8 cellular contexts compared by ENCODE assay signal in genomic region chr14:88823968-88824313, GRCh38. TPM values are rescaled to one million over a fixed set of nuclear protein-coding genes. Genes with fewer than 3 reads are reported as not detected.
DNase-seq lines count a peak whose midpoint lies in the region; ATAC-seq and TF ChIP-seq lines count a peak whose summit lies in the region.

No MANE protein-coding gene starts in this region.

- peak overlapping the region; percentile 99 for H2AFZ ChIP-seq in GM23248

- peak overlapping the region; percentile 94 for H3K9ac ChIP-seq in GM23248

- peak overlapping the region; percentile 96 for H3K27ac Mint-ChIP-seq in CD4-positive, alpha-beta T cell
- peak overlapping the region; percentile 99 for H3K27ac Mint-ChIP-seq in stimulated activated memory B cell treated with anti-CD40 and anti-IgM and Interleukin-4, amounts not matched to agents 10 μg/mL and 1 μg/mL and 100 μg/mL, for 72 hours

- H3K4me3 ChIP-seq in GM23248 (peak overlapping the region; percentile 92), RWPE2 (ENCODE audit: severe bottlenecking) (peak overlapping the region; percentile 50)

- CTCF ChIA-PET in CD4-positive, alpha-beta T cell (lab: Charles Lee), result interaction anchor here (1.3 kb wide), 1 partner anchor 15 kb away, joined by 4 read pairs; no protein-coding TSS in a partner anchor

- no peaks in the 10 kb centered on the region for H3K36me3 Mint-ChIP-seq in CD4-positive, alpha-beta T cell (ENCODE audit: low read depth)
- no peaks in the 10 kb centered on the region for H3K36me3 Mint-ChIP-seq in stimulated activated memory B cell treated with anti-CD40 and anti-IgM and Interleukin-4, amounts not matched to agents 10 μg/mL and 1 μg/mL and 100 μg/mL, for 72 hours

- peak overlapping the region; percentile 92 for H3K4me2 ChIP-seq in GM23248 (ENCODE audit: unreplicated experiment)

- H3K27ac ChIP-seq in CD4-positive, alpha-beta T cell (ENCODE audit: low read depth, low read length), result peak overlapping the region; percentile 56
- H3K27ac ChIP-seq in GM23248, result peak overlapping the region; percentile 93
- peak overlapping the region; percentile 56 for H3K27ac ChIP-seq in RWPE2 (ENCODE audit: poor library complexity, severe bottlenecking)
- peak overlapping the region; percentile 98 for H3K27ac ChIP-seq in foreskin keratinocyte

- DNase-seq in CD4-positive, alpha-beta T cell, result no peak
- DNase-seq in GM23248 (no peak), RWPE2 (ENCODE audit: low spot score) (no peak), foreskin keratinocyte (no peak), amniotic stem cell (lab: John Stamatoyannopoulos, UW) (no peak), LoVo (ENCODE audit: low spot score) (no peak), AG20443 (ENCODE audit: low spot score) (no peak)

- peaks cover 7% of the 10 kb centered on the region for H3K4me1 Mint-ChIP-seq in CD4-positive, alpha-beta T cell (ENCODE audit: low read depth)
- peaks cover 9% of the 10 kb centered on the region for H3K4me1 Mint-ChIP-seq in stimulated activated memory B cell treated with anti-CD40 and anti-IgM and Interleukin-4, amounts not matched to agents 10 μg/mL and 1 μg/mL and 100 μg/mL, for 72 hours

- no peaks in the 10 kb centered on the region for H3K27me3 ChIP-seq in CD4-positive, alpha-beta T cell (ENCODE audit: control insufficient read depth, insufficient read depth, low read length)
- H3K27me3 ChIP-seq in GM23248 (replicated peaks; ENCODE audit: insufficient read depth), result no peaks in the 10 kb centered on the region
- H3K27me3 ChIP-seq in RWPE2 (ENCODE audit: insufficient read depth, poor library complexity, severe bottlenecking), result no peaks in the 10 kb centered on the region
- no peaks in the 10 kb centered on the region for H3K27me3 ChIP-seq in foreskin keratinocyte

- 1% methylated on average over 9 of the region's 9 CpGs for WGBS in GM23248 (ENCODE audit: low coverage in 1 of 2, low lambda C conversion rate in 2 of 2, missing lambda C conversion rate in 2 of 2), 2 experiments

- POLR2A ChIA-PET in CD4-positive, alpha-beta T cell (lab: Charles Lee), result interaction anchor here (1.2 to 2.0 kb wide), 4 partner anchors 10 to 32 kb away, joined by 4 to 20 read pairs (median 6); partner anchors contain the start of gene EML5

- no peaks in the 10 kb centered on the region; the same call in 1 of the 2 replicates for H3F3A ChIP-seq in GM23248 (ENCODE audit: insufficient read depth)

- in situ Hi-C loops in GM23248 (cut with MboI), result no loop called here

- no peak for ATAC-seq in CD4-positive, alpha-beta T cell (ENCODE audit: poor library complexity)
- ATAC-seq in RWPE2 (ENCODE audit: low read depth) (no peak), foreskin keratinocyte (peak; percentile 0)
- ATAC-seq in stimulated activated memory B cell treated with anti-CD40 and anti-IgM and Interleukin-4, amounts not matched to agents 10 μg/mL and 1 μg/mL and 100 μg/mL, for 72 hours, result no peak

- intact Hi-C loops in CD4-positive, alpha-beta T cell (cut with DNase I, micrococcal nuclease), result loop anchor here (2.0 to 10.0 kb wide), 4 partner anchors 33 to 1131 kb away; partner anchors contain the start of genes EFCAB11 (in 1 of the 2), FOXN3 (in 1 of the 2), PTPN21 (in 1 of the 2) and TDP1 (in 1 of the 2)

- no peaks in the 10 kb centered on the region for H3K9me2 ChIP-seq in GM23248 (ENCODE audit: insufficient read depth)

- H3K4me1 ChIP-seq in GM23248 (ENCODE audit: insufficient read depth), result peaks cover 19% of the 10 kb centered on the region
- peaks cover 8% of the 10 kb centered on the region for H3K4me1 ChIP-seq in RWPE2 (ENCODE audit: insufficient read depth, poor library complexity, severe bottlenecking)
- H3K4me1 ChIP-seq in foreskin keratinocyte, result no peaks in the 10 kb centered on the region

- H3K27me3 Mint-ChIP-seq in CD4-positive, alpha-beta T cell, result peaks cover 16% of the 10 kb centered on the region
- peaks cover 7% of the 10 kb centered on the region for H3K27me3 Mint-ChIP-seq in stimulated activated memory B cell treated with anti-CD40 and anti-IgM and Interleukin-4, amounts not matched to agents 10 μg/mL and 1 μg/mL and 100 μg/mL, for 72 hours

- H4K20me1 ChIP-seq in GM23248 (ENCODE audit: insufficient read depth), result no peaks in the 10 kb centered on the region

- no peaks in the 10 kb centered on the region for H3K36me3 ChIP-seq in GM23248 (ENCODE audit: low read depth)
- no peaks in the 10 kb centered on the region for H3K36me3 ChIP-seq in RWPE2 (ENCODE audit: low read depth)

- H3K79me2 ChIP-seq in GM23248 (ENCODE audit: insufficient read depth), result peaks cover 43% of the 10 kb centered on the region

- peak overlapping the region; percentile 86 for H3K4me3 Mint-ChIP-seq in CD4-positive, alpha-beta T cell
- H3K4me3 Mint-ChIP-seq in stimulated activated memory B cell treated with anti-CD40 and anti-IgM and Interleukin-4, amounts not matched to agents 10 μg/mL and 1 μg/mL and 100 μg/mL, for 72 hours, result peak overlapping the region; percentile 82

- no peaks in the 10 kb centered on the region for H3K9me3 Mint-ChIP-seq in CD4-positive, alpha-beta T cell
- H3K9me3 Mint-ChIP-seq in stimulated activated memory B cell treated with anti-CD40 and anti-IgM and Interleukin-4, amounts not matched to agents 10 μg/mL and 1 μg/mL and 100 μg/mL, for 72 hours, result no peaks in the 10 kb centered on the region

- no peak for TF ChIP-seq CTCF in CD4-positive, alpha-beta T cell (IDR thresholded peaks at IDR 0.05)
- TF ChIP-seq CTCF in RWPE2 (IDR thresholded peaks at IDR 0.05; ENCODE audit: poor library complexity, severe bottlenecking) (no peak), foreskin keratinocyte (conservative IDR thresholded peaks at IDR 0.05) (no peak)

- no peaks in the 10 kb centered on the region for H3K9me3 ChIP-seq in CD4-positive, alpha-beta T cell (ENCODE audit: control insufficient read depth, low read length)
- H3K9me3 ChIP-seq in GM23248 (ENCODE audit: low read depth) (no peaks in the 10 kb centered on the region), RWPE2 (ENCODE audit: severe bottlenecking) (no peaks in the 10 kb centered on the region)

RNA-seq across cellular contexts. Expression of gene TTC8, which starts 0.5 kb away (rescaled TPM):
- 1 to 10 TPM; 1.6 to 2.1 TPM for total RNA-seq in CD4-positive, alpha-beta T cell
- total RNA-seq in GM23248 (2014; rRNA removed; shearing (Covaris generic)), result 47.7 and 49.4 TPM in 2 replicates
- 37.7 and 38.3 TPM in 2 replicates for polyA plus RNA-seq in GM23248 (2016; fragmentation: Nextera tagmentation; extraction: Ambion mirVana)
- total RNA-seq in foreskin keratinocyte, result 26.9 and 27.4 TPM in 2 replicates
- polyA plus RNA-seq in foreskin keratinocyte, result 14.2 and 16.5 TPM in 2 replicates

RNA-seq across cellular contexts. Expression of gene EML5, which starts 31.2 kb away (rescaled TPM):
- total RNA-seq in CD4-positive, alpha-beta T cell, result 1 to 10 TPM; 2.8 to 3.1 TPM
- total RNA-seq in GM23248 (2014; rRNA removed; shearing (Covaris generic)), result under 0.01 TPM in 1 of 2 replicates, not detected in the other
- polyA plus RNA-seq in GM23248 (2016; fragmentation: Nextera tagmentation; extraction: Ambion mirVana) (0.25 TPM in 1 of 2 replicates, not detected in the other), foreskin keratinocyte (0.03 and 0.07 TPM in 2 replicates)
- total RNA-seq in foreskin keratinocyte, result 0.39 and 0.78 TPM in 2 replicates
